In the genomic region with DNA sequence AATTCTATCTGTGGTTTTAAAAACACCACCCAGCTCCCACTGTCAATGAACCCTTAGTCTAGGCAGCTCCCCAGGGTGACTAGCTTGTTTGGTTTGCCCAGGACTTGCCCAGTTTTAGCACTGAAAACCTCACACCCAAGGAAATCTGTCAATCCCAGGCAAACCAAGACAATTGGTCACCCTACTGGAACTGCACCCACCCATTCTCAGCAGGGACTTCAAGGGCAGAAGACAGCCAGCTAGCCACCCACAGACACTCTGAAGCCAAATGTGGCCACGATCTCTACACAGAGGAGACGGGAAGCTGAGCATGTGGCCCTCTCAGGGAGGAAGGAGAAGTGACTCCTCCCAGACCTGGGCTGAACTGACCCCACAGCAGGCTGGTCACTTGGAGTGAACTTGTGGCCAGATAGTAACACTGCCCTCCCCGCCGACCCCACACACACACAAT, we compare ENCODE assay signal across 17 cellular contexts.
DNase-seq lines count a peak whose midpoint lies in the region; ATAC-seq, FAIRE-seq and TF ChIP-seq lines count a peak whose summit lies in the region.
"Had no signal": no experiment of that assay in that cellular context is flagged by ENCODE, and none has a peak within 500 bp of the region (broad histone marks: within the 10 kb centered on the region; RNA-seq: fewer than 3 reads in every experiment).

No MANE protein-coding gene starts in this region.

- no peaks in the 10 kb centered on the region for H3K79me2 ChIP-seq in K562 (ENCODE audit: control insufficient read depth, insufficient read depth, low read length)

- in situ Hi-C loops in K562 (cut with MboI), result loop anchor here (25.0 kb wide), 1 partner anchor 237 kb away; a partner anchor contains a TSS

- TF ChIP-seq POLR2A in K562 (conservative IDR thresholded peaks at IDR 0.05), result no peak

- H3K27me3 Mint-ChIP-seq in nephron progenitor cell (ENCODE audit: low read depth, poor library complexity) (peaks cover 6% of the 10 kb centered on the region), HFFc6 (ENCODE audit: insufficient read depth) (peaks cover 3% of the 10 kb centered on the region; the same call in 1 of the 2 replicates)

- no peak for TF ChIP-seq CTCF in K562 (IDR thresholded peaks at IDR 0.05 in 2 of 3, conservative IDR thresholded peaks at IDR 0.05 in 1 of 3; ENCODE audit: insufficient read depth in 2 of 3, low read depth in 1 of 3, low read length in 3 of 3)
- TF ChIP-seq CTCF in nephron progenitor cell (IDR thresholded peaks at IDR 0.05), result no peak
- TF ChIP-seq CTCF in HFFc6 (IDR thresholded peaks at IDR 0.05), result no peak
- TF ChIP-seq CTCF in omental fat pad (IDR thresholded peaks at IDR 0.05), result no peak

- TF ChIP-seq RAD21 in K562 (CRISPR knock-in tag; conservative IDR thresholded peaks at IDR 0.05 in 1 of 2, IDR thresholded peaks at IDR 0.05 in 1 of 2), result no peak

- no peak overlapping the region; the same call in 2 of the 3 replicates for H3K27ac ChIP-seq in K562 (ENCODE audit: extremely low read depth, low read depth, low read length)

- ATAC-seq in K562 (peak; percentile 68), omental fat pad (ENCODE audit: low FRiP score) (no peak)
- ATAC-seq: activated T-cell treated with anti-CD3 and anti-CD28 coated beads, Interleukin-2, amount 50 U/mL, for 72 hours; naive thymus-derived CD4-positive, alpha-beta T cell had no signal

- peak; percentile 35 for DNase-seq in Ammon's horn (ENCODE audit: low spot score)
- peak; percentile 55 for DNase-seq in MG63
- DNase-seq in K562 (ENCODE audit: extremely low read depth in 1 of 4, low spot score in 3 of 4), result peak in 1 of 4 experiments; percentile 38
- no peak for DNase-seq in nephron progenitor cell
- DNase-seq in activated effector memory CD4-positive, alpha-beta T cell treated with anti-CD3 and anti-CD28 coated beads, Interleukin-2, amount 50 U/mL, for 16 hours, result no peak
- no peak for DNase-seq in HFFc6
- DNase-seq in omental fat pad (ENCODE audit: low spot score), result no peak
- DNase-seq in T-helper 2 cell, result no peak
- DNase-seq: activated CD8-positive, alpha-beta memory T cell treated with anti-CD3 and anti-CD28 coated beads for 24 hours; activated T-cell treated with anti-CD3 and anti-CD28 coated beads, Interleukin-2, amount 50 U/mL, for 72 hours; naive thymus-derived CD4-positive, alpha-beta T cell; NCI-H446; RPMI8226; stimulated activated CD4-positive, alpha-beta T cell treated with anti-CD3 and anti-CD28 coated beads, Interleukin-2, amount 100 ng/mL, for 48 hours had no signal

- TF ChIP-seq EP300 in K562 (IDR thresholded peaks at IDR 0.05; ENCODE audit: low read length), result no peak

- peaks cover 4 to 32% of the 10 kb centered on the region in 2 experiments; a peak in 4 of 5 replicates for H3K4me1 ChIP-seq in K562 (replicated peaks in 1 of 2; ENCODE audit: control insufficient read depth in 2 of 2, insufficient read depth in 2 of 2, low read length in 2 of 2)

- peak overlapping the region; percentile 31 for H3K27ac Mint-ChIP-seq in nephron progenitor cell
- no peak overlapping the region for H3K27ac Mint-ChIP-seq in HFFc6
- H3K27ac Mint-ChIP-seq: activated naive CD8-positive, alpha-beta T cell; activated T-cell treated with anti-CD3 and anti-CD28 coated beads, Interleukin-2, amount 50 U/mL, for 72 hours; CD14-positive monocyte; naive thymus-derived CD4-positive, alpha-beta T cell had no signal

- no peaks in the 10 kb centered on the region for H3K9me1 ChIP-seq in K562 (ENCODE audit: control insufficient read depth, insufficient read depth, low read length)

- H4K20me1 ChIP-seq in K562 (replicated peaks; ENCODE audit: control insufficient read depth, insufficient read depth, low read length), result no peaks in the 10 kb centered on the region

- H3K9me3 Mint-ChIP-seq in nephron progenitor cell, result no peaks in the 10 kb centered on the region
- peaks cover 18% of the 10 kb centered on the region; the same call in 1 of the 2 replicates for H3K9me3 Mint-ChIP-seq in HFFc6
- H3K9me3 Mint-ChIP-seq: activated T-cell treated with anti-CD3 and anti-CD28 coated beads, Interleukin-2, amount 50 U/mL, for 72 hours; naive thymus-derived CD4-positive, alpha-beta T cell had no signal

- intact Hi-C loops in K562 (cut with micrococcal nuclease), result no loop called here

- FAIRE-seq in K562 (lab: Jason Lieb, UNC), result peak; percentile 60
- FAIRE-seq: islet of Langerhans had no signal

- CTCF ChIA-PET in K562 (lab: Yijun Ruan, JAX; ENCODE audit: low intra/inter-chr PET ratio), result no interaction called here

- H3K4me2 ChIP-seq in K562 (ENCODE audit: insufficient read depth, low read length), result 0 out of 2 replicates have a peak overlapping the region, but pooled peaks have one; percentile 0

- WGBS in K562 (ENCODE audit: insufficient coverage, low coverage, missing lambda C conversion rate), result 6% methylated on average over 4 of the region's 4 CpGs

- no peaks in the 10 kb centered on the region for H3K27me3 ChIP-seq in MG63
- H3K27me3 ChIP-seq in K562 (ENCODE audit: control insufficient read depth in 2 of 2, insufficient read depth in 2 of 2, low read length in 2 of 2), result no peaks in the 10 kb centered on the region

- peak overlapping the region in 1 of 2 experiments; percentile 12; a peak in 1 of 4 replicates for H3K9ac ChIP-seq in K562 (ENCODE audit: insufficient read depth in 1 of 2, low read depth in 2 of 2, low read length in 2 of 2)

- H3K4me3 Mint-ChIP-seq in nephron progenitor cell, result no peak overlapping the region
- no peak overlapping the region for H3K4me3 Mint-ChIP-seq in HFFc6
- H3K4me3 Mint-ChIP-seq: activated naive CD8-positive, alpha-beta T cell; activated T-cell treated with anti-CD3 and anti-CD28 coated beads, Interleukin-2, amount 50 U/mL, for 72 hours; CD14-positive monocyte; naive thymus-derived CD4-positive, alpha-beta T cell had no signal

- H3K36me3 Mint-ChIP-seq in nephron progenitor cell (ENCODE audit: low read depth) (no peaks in the 10 kb centered on the region), HFFc6 (ENCODE audit: low read depth) (no peaks in the 10 kb centered on the region)
- H3K36me3 Mint-ChIP-seq: activated naive CD8-positive, alpha-beta T cell; CD14-positive monocyte had no signal

- H3K9me3 ChIP-seq in MG63 (no peaks in the 10 kb centered on the region), K562 (replicated peaks; ENCODE audit: control insufficient read depth, insufficient read depth, low read depth, low read length) (no peaks in the 10 kb centered on the region)

- no peak overlapping the region for H3K4me3 ChIP-seq in MG63
- H3K4me3 ChIP-seq in K562, result no peak overlapping the region

- no TSS peak for BruUV-seq in K562 (replicated peaks; lab: Mats Ljungman, UMichigan)

- H3K36me3 ChIP-seq in MG63 (no peaks in the 10 kb centered on the region), K562 (ENCODE audit: control insufficient read depth, insufficient read depth, low read length) (no peaks in the 10 kb centered on the region)

- H3K4me1 Mint-ChIP-seq in nephron progenitor cell, result peaks cover 54% of the 10 kb centered on the region
- H3K4me1 Mint-ChIP-seq in HFFc6 (ENCODE audit: low read depth), result no peaks in the 10 kb centered on the region; the same call in 1 of the 2 replicates
- H3K4me1 Mint-ChIP-seq: CD14-positive monocyte; naive thymus-derived CD4-positive, alpha-beta T cell had no signal

- peak overlapping the region; percentile 84 for H2AFZ ChIP-seq in K562 (ENCODE audit: low read depth, low read length)

- POLR2A ChIA-PET in K562 (lab: Yijun Ruan, JAX), result interaction anchor here (1.0 kb wide), 1 partner anchor 64 kb away, joined by 4 read pairs; no protein-coding TSS in a partner anchor

TF ChIP-seq in K562, 482 proteins besides CTCF, POLR2A, EP300 and RAD21 (continues in another document):
- TF ChIP-seq FUS (optimal IDR thresholded peaks at IDR 0.05; ENCODE audit: low read depth, low read length) (no peak), ZNF263 (CRISPR knock-in tag; IDR thresholded peaks at IDR 0.05; ENCODE audit: borderline replicate concordance) (peak; percentile 88), RBM17 (IDR thresholded peaks at IDR 0.05; ENCODE audit: borderline replicate concordance, low read depth, low read length) (no peak), RBM34 (IDR thresholded peaks at IDR 0.05; ENCODE audit: borderline replicate concordance, insufficient read depth, low read length) (no peak), SRF (CRISPR knock-in tag; IDR thresholded peaks at IDR 0.05) (peak in 1 of 2 experiments; percentile 56; a peak in 1 of 4 replicates), MYC (IDR thresholded peaks at IDR 0.05; ENCODE audit: low read depth, low read length) (peak; percentile 30; the same call in 1 of the 2 replicates), MYC (CRISPR knock-in tag; IDR thresholded peaks at IDR 0.05; ENCODE audit: borderline replicate concordance, low read depth) (no peak)
- TF ChIP-seq, protein P1, sequence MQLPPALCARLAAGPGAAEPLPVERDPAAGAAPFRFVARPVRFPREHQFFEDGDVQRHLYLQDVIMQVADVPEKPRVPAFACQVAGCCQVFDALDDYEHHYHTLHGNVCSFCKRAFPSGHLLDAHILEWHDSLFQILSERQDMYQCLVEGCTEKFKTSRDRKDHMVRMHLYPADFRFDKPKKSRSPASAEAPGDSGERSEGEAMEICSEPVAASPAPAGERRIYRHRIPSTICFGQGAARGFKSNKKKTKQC (CRISPR knock-in tag; IDR thresholded peaks at IDR 0.05), result 0 out of 2 replicates have a peak, but pooled peaks have one; percentile 46

Comparison
In these comparisons a context has a peak if more than half of its experiments do, and no peak if none do; other contexts are left out.
1. DNase-seq: peak in Ammon's horn (single experiment) and MG63 (single experiment); none in nephron progenitor cell (single experiment), activated effector memory CD4-positive, alpha-beta T cell treated with anti-CD3 and anti-CD28 coated beads, Interleukin-2, amount 50 U/mL, for 16 hours (single experiment), HFFc6 (single experiment), omental fat pad (single experiment) and T-helper 2 cell (0 of 5).